Comparison of ENCODE assay signal across 30 cellular contexts in the genomic region with DNA sequence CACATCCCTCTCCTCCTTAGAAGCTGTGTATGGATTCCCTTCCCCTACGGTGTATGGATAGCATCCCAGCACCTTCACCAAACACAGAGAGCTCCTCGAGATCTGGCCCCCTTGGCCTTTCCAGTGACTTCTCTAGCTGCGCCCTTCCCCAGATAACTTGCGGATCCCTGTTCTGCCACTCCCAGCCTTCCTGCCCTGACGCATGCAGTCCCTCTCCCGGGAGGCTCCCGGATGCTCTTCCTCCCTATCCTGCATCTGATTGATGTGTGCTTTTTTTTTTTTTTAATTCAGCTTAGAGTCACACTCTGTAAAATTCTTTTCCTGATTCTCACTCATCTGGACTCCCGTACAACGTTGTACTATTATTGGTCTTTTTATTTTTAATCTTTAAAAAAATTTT.
"Had no signal": no experiment of that assay in that cellular context is flagged by ENCODE, and none has a peak within 500 bp of the region (broad histone marks: within the 10 kb centered on the region; RNA-seq: fewer than 3 reads in every experiment).

No MANE protein-coding gene starts in this region.

- H3K4me3 Mint-ChIP-seq: activated CD8-positive, alpha-beta T cell treated with anti-CD3 and anti-CD28 coated beads, Interleukin-2, amount 10 ng/mL, durations not matched to agents 7 days and 5 days; activated naive CD4-positive, alpha-beta T cell treated with anti-CD3 and anti-CD28 coated beads, Interleukin-2, amount 50 U/mL, for 24 hours; activated T-cell treated with anti-CD3 and anti-CD28 coated beads, Interleukin-2, amount 50 U/mL, for 24 hours; activated T-helper 1 cell treated with anti-CD3 and anti-CD28 coated beads, Interleukin-12 subunit alpha, Interleukin-12 subunit beta, Interleukin-2, Interleukin-4 antibody, amounts not matched to agents 30 ng/mL and 10 ng/mL and 1 ng/mL, durations not matched to agents 14 hours and 24 hours and 36 hours; T-cell had no signal

- DNase-seq: activated CD4-positive, alpha-beta T cell treated with anti-CD3 and anti-CD28 coated beads for 4 hours; activated CD4-positive, alpha-beta T cell treated with anti-CD3 and anti-CD28 coated beads, Interleukin-2, amount 50 U/mL, for 4 hours; activated CD8-positive, alpha-beta memory T cell treated with anti-CD3 and anti-CD28 coated beads, Interleukin-2, amount 50 U/mL, for 48 hours; activated CD8-positive, alpha-beta T cell treated with anti-CD3 and anti-CD28 coated beads, Interleukin-2, amount 10 ng/mL, durations not matched to agents 7 days and 5 days; activated effector memory CD4-positive, alpha-beta T cell treated with Interleukin-2 at 50 U/mL for 16 hours; activated naive CD4-positive, alpha-beta T cell; activated T-cell treated with anti-CD3 and anti-CD28 coated beads, Interleukin-2, amount 50 U/mL, for 24 hours; aorta; central memory CD4-positive, alpha-beta T cell; Karpas-422; MM.1S; NCI-H1105; NCI-H1436; NCI-H1694 treated with DMSO at 0.1 percent for 48 hours; NCI-H2029 treated with DMSO at 0.1 percent for 48 hours; NCI-H510A treated with DMSO at 0.1 percent for 48 hours; NCI-H69; NK-92 treated with Interleukin-12 subunit alpha and Interleukin-12 subunit beta, amount 100 ng/mL, for 24 hours; OCI-M1; RPMI8226; T-cell; T-helper 2 cell; T1000 had no signal

- H3K27ac Mint-ChIP-seq: activated CD8-positive, alpha-beta T cell treated with anti-CD3 and anti-CD28 coated beads, Interleukin-2, amount 10 ng/mL, durations not matched to agents 7 days and 5 days; activated naive CD4-positive, alpha-beta T cell treated with anti-CD3 and anti-CD28 coated beads, Interleukin-2, amount 50 U/mL, for 24 hours; activated T-cell treated with anti-CD3 and anti-CD28 coated beads, Interleukin-2, amount 50 U/mL, for 24 hours; activated T-helper 1 cell treated with anti-CD3 and anti-CD28 coated beads, Interleukin-12 subunit alpha, Interleukin-12 subunit beta, Interleukin-2, Interleukin-4 antibody, amounts not matched to agents 30 ng/mL and 10 ng/mL and 1 ng/mL, durations not matched to agents 14 hours and 24 hours and 36 hours; T-cell had no signal

- ATAC-seq: activated CD8-positive, alpha-beta T cell treated with anti-CD3 and anti-CD28 coated beads, Interleukin-2, amount 10 ng/mL, durations not matched to agents 7 days and 5 days; Right ventricle myocardium inferior; T-cell had no signal

- H3K4me3 ChIP-seq: SK-N-MC had no signal

- H3K9me3 Mint-ChIP-seq: activated naive CD4-positive, alpha-beta T cell treated with anti-CD3 and anti-CD28 coated beads, Interleukin-2, amount 50 U/mL, for 24 hours; activated T-cell treated with anti-CD3 and anti-CD28 coated beads, Interleukin-2, amount 50 U/mL, for 24 hours; activated T-helper 1 cell treated with anti-CD3 and anti-CD28 coated beads, Interleukin-12 subunit alpha, Interleukin-12 subunit beta, Interleukin-2, Interleukin-4 antibody, amounts not matched to agents 30 ng/mL and 10 ng/mL and 1 ng/mL, durations not matched to agents 14 hours and 24 hours and 36 hours had no signal

- H3K27me3 Mint-ChIP-seq: activated naive CD4-positive, alpha-beta T cell treated with anti-CD3 and anti-CD28 coated beads, Interleukin-2, amount 50 U/mL, for 24 hours; activated T-cell treated with anti-CD3 and anti-CD28 coated beads, Interleukin-2, amount 50 U/mL, for 24 hours; T-cell had no signal

- H3K4me1 Mint-ChIP-seq: activated naive CD4-positive, alpha-beta T cell treated with anti-CD3 and anti-CD28 coated beads, Interleukin-2, amount 50 U/mL, for 24 hours had no signal

- FAIRE-seq: bronchial epithelial cell, TTC549 had no signal

- H3K27ac ChIP-seq: SK-N-MC, VCaP had no signal
